8 cellular contexts compared by ENCODE assay signal in the genomic region with DNA sequence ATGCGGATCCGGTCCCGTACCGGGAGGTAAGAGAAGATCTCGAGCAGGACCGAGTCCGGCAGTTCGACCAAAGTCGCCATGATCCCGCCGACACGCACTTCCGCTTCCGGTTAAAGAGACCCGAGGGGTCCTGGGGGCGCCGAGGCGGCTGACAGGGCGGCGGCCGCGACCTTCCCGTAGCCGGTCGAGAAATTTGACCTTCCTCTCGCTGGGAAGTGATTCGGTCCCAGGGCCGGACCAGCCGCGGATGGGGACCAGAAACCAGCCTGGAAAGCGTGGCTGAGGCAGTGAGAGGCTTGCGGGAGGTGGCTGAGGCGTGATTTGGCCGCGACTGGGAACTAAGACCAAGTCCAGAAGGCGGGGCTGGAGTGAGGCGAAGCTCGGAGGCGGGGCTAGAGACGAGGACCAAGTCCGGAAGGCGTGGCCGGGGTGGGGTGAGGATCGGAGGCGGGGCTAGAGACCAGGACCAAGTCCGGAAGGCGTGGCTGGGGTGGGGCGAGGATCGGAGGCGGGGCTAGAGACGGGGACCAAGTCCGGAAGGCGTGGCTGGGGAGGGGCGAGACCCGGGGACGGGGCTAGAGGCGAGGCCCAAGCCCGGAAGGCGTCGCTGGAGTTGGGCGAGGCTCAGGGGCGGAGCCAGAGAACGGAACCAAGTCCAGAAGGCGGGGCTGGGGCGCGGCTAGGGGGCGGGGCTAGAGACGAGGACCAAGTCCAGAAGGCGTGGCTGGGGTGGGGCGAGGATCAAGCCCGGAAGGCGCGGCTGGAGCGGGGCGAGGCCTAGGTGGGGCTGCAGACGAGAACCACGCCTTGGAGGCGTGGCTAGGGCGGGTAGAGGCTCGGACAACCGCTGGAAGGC. TPM values are rescaled to one million over a fixed set of nuclear protein-coding genes. Genes with fewer than 3 reads are reported as not detected.
DNase-seq lines count a peak whose midpoint lies in the region; ATAC-seq, FAIRE-seq and TF ChIP-seq lines count a peak whose summit lies in the region.

A gene with protein sequence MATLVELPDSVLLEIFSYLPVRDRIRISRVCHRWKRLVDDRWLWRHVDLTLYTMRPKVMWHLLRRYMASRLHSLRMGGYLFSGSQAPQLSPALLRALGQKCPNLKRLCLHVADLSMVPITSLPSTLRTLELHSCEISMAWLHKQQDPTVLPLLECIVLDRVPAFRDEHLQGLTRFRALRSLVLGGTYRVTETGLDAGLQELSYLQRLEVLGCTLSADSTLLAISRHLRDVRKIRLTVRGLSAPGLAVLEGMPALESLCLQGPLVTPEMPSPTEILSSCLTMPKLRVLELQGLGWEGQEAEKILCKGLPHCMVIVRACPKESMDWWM (minus strand): TSS at position 346 of the 856 bp plus-strand sequence. CDS start 266 bp downstream, at position 80.

- H3K4me1 Mint-ChIP-seq in Calu3 (ENCODE audit: low read depth, unreplicated experiment) = no peaks in the 10 kb centered on the region
- H3K4me1 Mint-ChIP-seq in mesothelial cell of epicardium = peaks cover 22% of the 10 kb centered on the region

- peak within 1 kb of the TSS; percentile 83 for H3K4me2 ChIP-seq in OCI-LY3 (ENCODE audit: low read length)

- H3K9me3 ChIP-seq in OCI-LY3 (ENCODE audit: insufficient read depth, low read length) = 0 out of 2 replicates have a peak, but pooled peaks cover 3% of the 10 kb centered on the region

- no TSS peak for BruUV-seq in Calu3 (replicated peaks; lab: Mats Ljungman, UMichigan)

- H3K79me2 ChIP-seq in OCI-LY3 (ENCODE audit: low read length) = peaks cover 32% of the 10 kb centered on the region

- peaks cover 27% of the 10 kb centered on the region for H3K36me3 Mint-ChIP-seq in Calu3 (ENCODE audit: insufficient read depth, unreplicated experiment)
- H3K36me3 Mint-ChIP-seq in mesothelial cell of epicardium = peaks cover 16% of the 10 kb centered on the region

- H3K27ac ChIP-seq in OCI-LY3 (ENCODE audit: low read length) = peak within 1 kb of the TSS; percentile 78

- H3K9ac ChIP-seq in OCI-LY3 (ENCODE audit: low read length) = peak within 1 kb of the TSS; percentile 85

- peak within 1 kb of the TSS; percentile 85 for H3K4me3 ChIP-seq in OCI-LY3 (ENCODE audit: low read length)

- CTCF ChIA-PET in Calu3 (lab: Charles Lee) = interaction anchor here (0.6 to 0.7 kb wide), 2 partner anchors 759 to 1300 kb away, joined by 3 to 8 read pairs; no protein-coding TSS in a partner anchor

- H3K27ac Mint-ChIP-seq in Calu3 (ENCODE audit: unreplicated experiment) (peak within 1 kb of the TSS; percentile 79), mesothelial cell of epicardium (peak within 1 kb of the TSS; percentile 98)

- H3K27me3 Mint-ChIP-seq in Calu3 (ENCODE audit: unreplicated experiment) = no peaks in the 10 kb centered on the region
- no peaks in the 10 kb centered on the region for H3K27me3 Mint-ChIP-seq in mesothelial cell of epicardium (ENCODE audit: low read depth)

- H4K20me1 ChIP-seq in OCI-LY3 (ENCODE audit: insufficient read depth, low read length) = no peaks in the 10 kb centered on the region

- TF ChIP-seq CTCF in Calu3 (IDR thresholded peaks at IDR 0.05; ENCODE audit: unreplicated experiment) = no peak
- TF ChIP-seq CTCF in OCI-LY3 (IDR thresholded peaks at IDR 0.05; ENCODE audit: low read depth, low read length) = no peak
- no peak for TF ChIP-seq CTCF in mesothelial cell of epicardium (IDR thresholded peaks at IDR 0.05; ENCODE audit: unreplicated experiment)

- peaks cover 12% of the 10 kb centered on the region for H3K4me1 ChIP-seq in OCI-LY3 (ENCODE audit: low read length)

- H3K9me3 Mint-ChIP-seq in Calu3 (ENCODE audit: low read depth, unreplicated experiment) = no peaks in the 10 kb centered on the region
- peaks cover 7% of the 10 kb centered on the region for H3K9me3 Mint-ChIP-seq in mesothelial cell of epicardium

- H3K27me3 ChIP-seq in OCI-LY3 (ENCODE audit: low read depth, low read length) = no peaks in the 10 kb centered on the region

- peak within 1 kb of the TSS; percentile 87 for H2AFZ ChIP-seq in OCI-LY3 (ENCODE audit: low read depth, low read length)

- ATAC-seq in GM21447 (IDR thresholded peaks at IDR 0.05; ENCODE audit: unreplicated experiment) = peak; percentile 75

- FAIRE-seq in endometrium (lab: Jason Lieb, UNC) = peak; percentile 89

- peaks cover 18% of the 10 kb centered on the region for H3K36me3 ChIP-seq in OCI-LY3 (replicated peaks; ENCODE audit: low read depth, low read length)

- intact Hi-C loops in Calu3 (cut with micrococcal nuclease; ENCODE audit: unreplicated experiment) = no loop called here

- H3K4me3 Mint-ChIP-seq in Calu3 (ENCODE audit: low read depth, unreplicated experiment) = peak within 1 kb of the TSS; percentile 80
- H3K4me3 Mint-ChIP-seq in mesothelial cell of epicardium = peak within 1 kb of the TSS; percentile 90

- DNase-seq in Calu3 = peak; percentile 99
- DNase-seq in HuH-7 (ENCODE audit: low spot score) = peak; percentile 77
- peak; percentile 100 for DNase-seq in activated CD8-positive, alpha-beta memory T cell treated with anti-CD3 and anti-CD28 coated beads, Interleukin-2, amount 50 U/mL, for 48 hours
- peak; percentile 100 for DNase-seq in mesothelial cell of epicardium (ENCODE audit: low spot score in 2 of 2, unreplicated experiment in 2 of 2)
- DNase-seq in stimulated activated CD8-positive, alpha-beta memory T cell treated with anti-CD3 and anti-CD28 coated beads, Interleukin-15, amount 100 ng/mL, for 48 hours (ENCODE audit: low read depth in 2 of 2) = peak; percentile 100

RNA-seq across cellular contexts. Expression of the gene that starts here (rescaled TPM):
- total RNA-seq in Calu3 (2022) (20.7 and 21.4 TPM in 2 replicates), mesothelial cell of epicardium (42.4 to 43.8 TPM (median 43.5 TPM) in 3 replicates)

Comparison
In these comparisons a context has a peak if more than half of its experiments do, and no peak if none do; other contexts are left out.
1. Peak in every context shown above with its lines: DNase-seq, ATAC-seq, H3K4me3 ChIP-seq and H3K27ac ChIP-seq.